In the genomic region with DNA sequence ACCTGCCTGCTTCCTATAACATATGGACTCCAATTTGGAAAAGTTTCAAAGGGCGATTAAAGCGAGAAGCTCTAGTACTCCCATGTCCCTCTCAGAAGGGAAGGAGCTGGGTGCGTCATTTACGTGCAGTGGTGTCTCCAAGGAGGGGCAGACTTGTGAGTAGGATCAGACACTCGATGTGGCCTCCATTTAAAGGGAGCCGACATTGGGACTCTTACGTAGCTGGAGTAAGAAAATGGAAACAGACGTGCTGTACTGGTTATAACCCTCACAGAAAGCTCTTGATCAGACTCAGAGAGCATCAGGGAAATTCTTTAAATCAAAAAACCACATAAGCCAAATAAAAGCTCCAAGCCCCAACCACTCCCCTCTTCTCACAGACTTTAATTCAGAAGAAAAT, we compare ENCODE assay signal across 15 cellular contexts.
DNase-seq lines count a peak whose midpoint lies in the region; ATAC-seq and TF ChIP-seq lines count a peak whose summit lies in the region.
"Had no signal": no experiment of that assay in that cellular context is flagged by ENCODE, and none has a peak within 500 bp of the region (broad histone marks: within the 10 kb centered on the region; RNA-seq: fewer than 3 reads in every experiment).

No MANE protein-coding gene starts in this region.

- no peaks in the 10 kb centered on the region for H3K36me3 Mint-ChIP-seq in activated CD4-positive, alpha-beta T cell treated with anti-CD3 and anti-CD28 coated beads for 36 hours (ENCODE audit: low read depth)

- H3K4me1 Mint-ChIP-seq in activated CD4-positive, alpha-beta T cell treated with anti-CD3 and anti-CD28 coated beads for 36 hours = no peaks in the 10 kb centered on the region

- no peaks in the 10 kb centered on the region for H3K27me3 ChIP-seq in esophagus muscularis mucosa
- H3K27me3 ChIP-seq in sigmoid colon = no peaks in the 10 kb centered on the region
- H3K27me3 ChIP-seq in vagina = no peaks in the 10 kb centered on the region

- no peak overlapping the region for H3K4me3 ChIP-seq in esophagus muscularis mucosa
- H3K4me3 ChIP-seq in sigmoid colon = no peak overlapping the region
- H3K4me3 ChIP-seq in vagina = no peak overlapping the region
- H3K4me3 ChIP-seq: HAP-1 had no signal

- H3K4me3 Mint-ChIP-seq in activated CD4-positive, alpha-beta T cell treated with anti-CD3 and anti-CD28 coated beads for 36 hours = no peak overlapping the region

- POLR2A ChIA-PET in activated CD4-positive, alpha-beta T cell treated with anti-CD3 and anti-CD28 coated beads for 36 hours (lab: Charles Lee) = no interaction called here

- H3K36me3 ChIP-seq in esophagus muscularis mucosa = no peaks in the 10 kb centered on the region
- H3K36me3 ChIP-seq in sigmoid colon = no peaks in the 10 kb centered on the region
- no peaks in the 10 kb centered on the region for H3K36me3 ChIP-seq in vagina
- H3K36me3 ChIP-seq: HAP-1 had no signal

- H3K9me3 ChIP-seq in esophagus muscularis mucosa (no peaks in the 10 kb centered on the region), sigmoid colon (no peaks in the 10 kb centered on the region), vagina (no peaks in the 10 kb centered on the region)
- H3K9me3 ChIP-seq: Caco-2, HAP-1 had no signal

- 97% methylated on average over 8 of the region's 8 CpGs for WGBS in esophagus muscularis mucosa
- WGBS in sigmoid colon, 2 donors = 92 to 94% methylated on average over 8 of the region's 8 CpGs

- ATAC-seq in activated CD4-positive, alpha-beta T cell treated with anti-CD3 and anti-CD28 coated beads for 36 hours = no peak
- ATAC-seq: Panc1 had no signal

- TF ChIP-seq POLR2A in esophagus muscularis mucosa (IDR thresholded peaks at IDR 0.05; ENCODE audit: low read depth) = no peak
- no peak for TF ChIP-seq POLR2A in sigmoid colon (IDR thresholded peaks at IDR 0.05)
- TF ChIP-seq POLR2A in vagina (IDR thresholded peaks at IDR 0.05) = no peak

- H3K27ac ChIP-seq in esophagus muscularis mucosa (replicated peaks in 1 of 4) = peak overlapping the region; percentile 77 to 99 (median 82)
- peak overlapping the region; percentile 77 to 90 (median 84) for H3K27ac ChIP-seq in sigmoid colon
- H3K27ac ChIP-seq in vagina = peak overlapping the region; percentile 72
- H3K27ac ChIP-seq: C4-2B had no signal

- H3K9me3 Mint-ChIP-seq in activated CD4-positive, alpha-beta T cell treated with anti-CD3 and anti-CD28 coated beads for 36 hours (ENCODE audit: low read depth) = no peaks in the 10 kb centered on the region

- TF ChIP-seq EP300 in esophagus muscularis mucosa (IDR thresholded peaks at IDR 0.05) (no peak), sigmoid colon (IDR thresholded peaks at IDR 0.05) (no peak)

- no peaks in the 10 kb centered on the region for H3K27me3 Mint-ChIP-seq in activated CD4-positive, alpha-beta T cell treated with anti-CD3 and anti-CD28 coated beads for 36 hours

- DNase-seq in NCI-H510A treated with DMSO at 0.1 percent for 48 hours (lab: John Stamatoyannopoulos, UW) (peak; percentile 49), NCI-H510A (lab: John Stamatoyannopoulos, UW) (no peak), esophagus muscularis mucosa (ENCODE audit: extremely low spot score) (no peak), sigmoid colon (no peak), vagina (ENCODE audit: extremely low spot score in 2 of 2) (no peak), posterior cingulate gyrus (no peak), hepatic stellate cell (ENCODE audit: low spot score) (no peak)
- no peak for DNase-seq in activated CD4-positive, alpha-beta T cell treated with anti-CD3 and anti-CD28 coated beads for 36 hours
- DNase-seq: Caco-2, DMS79, Kasumi-1, NCI-H226 had no signal

- intact Hi-C loops in esophagus muscularis mucosa (cut with DNase I) (no loop called here), sigmoid colon (cut with DNase I) (no loop called here), vagina (cut with DNase I) (no loop called here), posterior cingulate gyrus (cut with DNase I) (no loop called here)
- intact Hi-C loops in activated CD4-positive, alpha-beta T cell treated with anti-CD3 and anti-CD28 coated beads for 36 hours (cut with DNase I, micrococcal nuclease) = no loop called here

- no peak overlapping the region for H3K27ac Mint-ChIP-seq in activated CD4-positive, alpha-beta T cell treated with anti-CD3 and anti-CD28 coated beads for 36 hours

- TF ChIP-seq CTCF in esophagus muscularis mucosa (IDR thresholded peaks at IDR 0.05) (no peak), sigmoid colon (IDR thresholded peaks at IDR 0.05) (no peak), vagina (IDR thresholded peaks at IDR 0.05) (no peak)

- H3K4me1 ChIP-seq in esophagus muscularis mucosa (peaks cover 0 to 51% (median 40%) of the 10 kb centered on the region in 4 donors), sigmoid colon (peaks cover 0 to 35% (median 28%) of the 10 kb centered on the region in 4 donors), vagina (peaks cover 20% of the 10 kb centered on the region)
- H3K4me1 ChIP-seq: Caco-2, HAP-1 had no signal

- CTCF ChIA-PET in activated CD4-positive, alpha-beta T cell treated with anti-CD3 and anti-CD28 coated beads for 36 hours (lab: Charles Lee) = interaction anchor here (0.7 kb wide), 1 partner anchor 40 kb away, joined by 3 read pairs; no protein-coding TSS in a partner anchor
